8 cellular contexts compared by ENCODE assay signal in genomic region chr11:57903441-57904123, GRCh38.
DNase-seq lines count a peak whose midpoint lies in the region; ATAC-seq and TF ChIP-seq lines count a peak whose summit lies in the region.

No MANE protein-coding gene starts in this region.

- intact Hi-C loops in activated T-helper 1 cell treated with anti-CD3 and anti-CD28 coated beads, Interleukin-12 subunit alpha, Interleukin-12 subunit beta, Interleukin-2, Interleukin-4 antibody, amounts not matched to agents 30 ng/mL and 10 ng/mL and 1 ng/mL, durations not matched to agents 14 hours and 24 hours and 36 hours (cut with micrococcal nuclease): no loop called here

- H3K27ac ChIP-seq in hepatocyte: peak overlapping the region; percentile 67

- H3K4me1 ChIP-seq in hepatocyte (ENCODE audit: insufficient read depth): peaks cover 16% of the 10 kb centered on the region

- in situ Hi-C loops in ACHN (cut with HindIII; ENCODE audit: low pct_ligation_motif_present, low pct_unique_long_range_greater_than_20kb, low sequenced_read_pairs): no loop called here

- peaks cover 3% of the 10 kb centered on the region for H3K9me3 Mint-ChIP-seq in stimulated activated memory B cell treated with anti-CD40 and anti-IgM and Interleukin-4, amounts not matched to agents 10 μg/mL and 1 μg/mL and 100 μg/mL, for 72 hours
- H3K9me3 Mint-ChIP-seq in activated T-helper 1 cell treated with anti-CD3 and anti-CD28 coated beads, Interleukin-12 subunit alpha, Interleukin-12 subunit beta, Interleukin-2, Interleukin-4 antibody, amounts not matched to agents 30 ng/mL and 10 ng/mL and 1 ng/mL, durations not matched to agents 14 hours and 24 hours and 36 hours: no peaks in the 10 kb centered on the region

- peak; percentile 57 for DNase-seq in ACHN
- peak; percentile 64 for DNase-seq in hepatocyte (ENCODE audit: low spot score)
- no peak for DNase-seq in inferior parietal cortex (ENCODE audit: extremely low spot score)
- no peak for DNase-seq in activated T-helper 1 cell treated with anti-CD3 and anti-CD28 coated beads, Interleukin-12 subunit alpha, Interleukin-12 subunit beta, Interleukin-2, Interleukin-4 antibody, amounts not matched to agents 30 ng/mL and 10 ng/mL and 1 ng/mL, durations not matched to agents 14 hours and 24 hours and 36 hours (ENCODE audit: low spot score)

- no peaks in the 10 kb centered on the region for H3K9me3 ChIP-seq in hepatocyte (ENCODE audit: low read depth)

- 59% methylated on average over 11 of the region's 11 CpGs for WGBS in hepatocyte (ENCODE audit: low lambda C conversion rate, missing lambda C conversion rate)

- H3K4me2 ChIP-seq in hepatocyte: peak overlapping the region; percentile 25

- no peak overlapping the region for H3K27ac Mint-ChIP-seq in stimulated activated memory B cell treated with anti-CD40 and anti-IgM and Interleukin-4, amounts not matched to agents 10 μg/mL and 1 μg/mL and 100 μg/mL, for 72 hours
- no peak overlapping the region for H3K27ac Mint-ChIP-seq in activated T-helper 1 cell treated with anti-CD3 and anti-CD28 coated beads, Interleukin-12 subunit alpha, Interleukin-12 subunit beta, Interleukin-2, Interleukin-4 antibody, amounts not matched to agents 30 ng/mL and 10 ng/mL and 1 ng/mL, durations not matched to agents 14 hours and 24 hours and 36 hours

- H4K20me1 ChIP-seq in hepatocyte (ENCODE audit: insufficient read depth, poor library complexity, severe bottlenecking): no peaks in the 10 kb centered on the region

- no peak overlapping the region for H3K4me3 ChIP-seq in hepatocyte

- no peak for TF ChIP-seq CTCF in hepatocyte (IDR thresholded peaks at IDR 0.05; ENCODE audit: poor library complexity)

- H2AFZ ChIP-seq in hepatocyte: peak overlapping the region; percentile 60

- H3K4me3 Mint-ChIP-seq in stimulated activated memory B cell treated with anti-CD40 and anti-IgM and Interleukin-4, amounts not matched to agents 10 μg/mL and 1 μg/mL and 100 μg/mL, for 72 hours: no peak overlapping the region
- H3K4me3 Mint-ChIP-seq in activated T-helper 1 cell treated with anti-CD3 and anti-CD28 coated beads, Interleukin-12 subunit alpha, Interleukin-12 subunit beta, Interleukin-2, Interleukin-4 antibody, amounts not matched to agents 30 ng/mL and 10 ng/mL and 1 ng/mL, durations not matched to agents 14 hours and 24 hours and 36 hours: no peak overlapping the region

- peaks cover 40% of the 10 kb centered on the region for H3K27me3 Mint-ChIP-seq in stimulated activated memory B cell treated with anti-CD40 and anti-IgM and Interleukin-4, amounts not matched to agents 10 μg/mL and 1 μg/mL and 100 μg/mL, for 72 hours
- H3K27me3 Mint-ChIP-seq in activated T-helper 1 cell treated with anti-CD3 and anti-CD28 coated beads, Interleukin-12 subunit alpha, Interleukin-12 subunit beta, Interleukin-2, Interleukin-4 antibody, amounts not matched to agents 30 ng/mL and 10 ng/mL and 1 ng/mL, durations not matched to agents 14 hours and 24 hours and 36 hours (ENCODE audit: insufficient read depth): peaks cover 2% of the 10 kb centered on the region

- H3K36me3 Mint-ChIP-seq in stimulated activated memory B cell treated with anti-CD40 and anti-IgM and Interleukin-4, amounts not matched to agents 10 μg/mL and 1 μg/mL and 100 μg/mL, for 72 hours: no peaks in the 10 kb centered on the region
- no peaks in the 10 kb centered on the region for H3K36me3 Mint-ChIP-seq in activated T-helper 1 cell treated with anti-CD3 and anti-CD28 coated beads, Interleukin-12 subunit alpha, Interleukin-12 subunit beta, Interleukin-2, Interleukin-4 antibody, amounts not matched to agents 30 ng/mL and 10 ng/mL and 1 ng/mL, durations not matched to agents 14 hours and 24 hours and 36 hours (ENCODE audit: low read depth)

- peak; percentile 87 for ATAC-seq in GM21737 (IDR thresholded peaks at IDR 0.05; ENCODE audit: unreplicated experiment)
- peak; percentile 79 for ATAC-seq in SK-N-SH treated with all-trans-retinoic acid at 6 μM for 48 hours
- peak; percentile 16 for ATAC-seq in stimulated activated memory B cell treated with anti-CD40 and anti-IgM and Interleukin-4, amounts not matched to agents 10 μg/mL and 1 μg/mL and 100 μg/mL, for 72 hours
- no peak for ATAC-seq in HG03520 (IDR thresholded peaks at IDR 0.05; ENCODE audit: unreplicated experiment)

- no peaks in the 10 kb centered on the region for H3K9me2 ChIP-seq in hepatocyte (replicated peaks; ENCODE audit: insufficient read depth)

- no peaks in the 10 kb centered on the region for H3K36me3 ChIP-seq in hepatocyte (replicated peaks; ENCODE audit: insufficient read depth, low read depth)

- no peaks in the 10 kb centered on the region for H3K79me2 ChIP-seq in hepatocyte

- no peaks in the 10 kb centered on the region for H3K27me3 ChIP-seq in hepatocyte

- H3K4me1 Mint-ChIP-seq in stimulated activated memory B cell treated with anti-CD40 and anti-IgM and Interleukin-4, amounts not matched to agents 10 μg/mL and 1 μg/mL and 100 μg/mL, for 72 hours: no peaks in the 10 kb centered on the region
- peaks cover 9% of the 10 kb centered on the region for H3K4me1 Mint-ChIP-seq in activated T-helper 1 cell treated with anti-CD3 and anti-CD28 coated beads, Interleukin-12 subunit alpha, Interleukin-12 subunit beta, Interleukin-2, Interleukin-4 antibody, amounts not matched to agents 30 ng/mL and 10 ng/mL and 1 ng/mL, durations not matched to agents 14 hours and 24 hours and 36 hours (ENCODE audit: low read depth)

TF ChIP-seq in SK-N-SH treated with all-trans-retinoic acid at 6 μM for 48 hours, 23 proteins besides CTCF, POLR2A, EP300 and RAD21:
- TF ChIP-seq ESRRG (CRISPR knock-in tag; IDR thresholded peaks at IDR 0.05) (no peak), BACH2 (CRISPR knock-in tag; IDR thresholded peaks at IDR 0.05; ENCODE audit: borderline replicate concordance) (no peak), OSR1 (CRISPR knock-in tag; IDR thresholded peaks at IDR 0.05) (no peak), ISL1 (CRISPR knock-in tag; IDR thresholded peaks at IDR 0.05) (no peak), PATZ1 (CRISPR knock-in tag; IDR thresholded peaks at IDR 0.05; ENCODE audit: borderline replicate concordance) (no peak), ZFP30 (CRISPR knock-in tag; IDR thresholded peaks at IDR 0.05) (no peak), ZC3H10 (CRISPR knock-in tag; IDR thresholded peaks at IDR 0.05) (no peak)
TF ChIP-seq in SK-N-SH treated with all-trans-retinoic acid at 6 μM for 48 hours: peak in this region for 0.

Comparison
In these comparisons a context has a peak if more than half of its experiments do, and no peak if none do; other contexts are left out.
1. DNase-seq: peak in ACHN (single experiment) and hepatocyte (single experiment); none in inferior parietal cortex (single experiment) and activated T-helper 1 cell treated with anti-CD3 and anti-CD28 coated beads, Interleukin-12 subunit alpha, Interleukin-12 subunit beta, Interleukin-2, Interleukin-4 antibody, amounts not matched to agents 30 ng/mL and 10 ng/mL and 1 ng/mL, durations not matched to agents 14 hours and 24 hours and 36 hours (single experiment).